Comparison of ENCODE assay signal across 8 cellular contexts in the genomic region with DNA sequence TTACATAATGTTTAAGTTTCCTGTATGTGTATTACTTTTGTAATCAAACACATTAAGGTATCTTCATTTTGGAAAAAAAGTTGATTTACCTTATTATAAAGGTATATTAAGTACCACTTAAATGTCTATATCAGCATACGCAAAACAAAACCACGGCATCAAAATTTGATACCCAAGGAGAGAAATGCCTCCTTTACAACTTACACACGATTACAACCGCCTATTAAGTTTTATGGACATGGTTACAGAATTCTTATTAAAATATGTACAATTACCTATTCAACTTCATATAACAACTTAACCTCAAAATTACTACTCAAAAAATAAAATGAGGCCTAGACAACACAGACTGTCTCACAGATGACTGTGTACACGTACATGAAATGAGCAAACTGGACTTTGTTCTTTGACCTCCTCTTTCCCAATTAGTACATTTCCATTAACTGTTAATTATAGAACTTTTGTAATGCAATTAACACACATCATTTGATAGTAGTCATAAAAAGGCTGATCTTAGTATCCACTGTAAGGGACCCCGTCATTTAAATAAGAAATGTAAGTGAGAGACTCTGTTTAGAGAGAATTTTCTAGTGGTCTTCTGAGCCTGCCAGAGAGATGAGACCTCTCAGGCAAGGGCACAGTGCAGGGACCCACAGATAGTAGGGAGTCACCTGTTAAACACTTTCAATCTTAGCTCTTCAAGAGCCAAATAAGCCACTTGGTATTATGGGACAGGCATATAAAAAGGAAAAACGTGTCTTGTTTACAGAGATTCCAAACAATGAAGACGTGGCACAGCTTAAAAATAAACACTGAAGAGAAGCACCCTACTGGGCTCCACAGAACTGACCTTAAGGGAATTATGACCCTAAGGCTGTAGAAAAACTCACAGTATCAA.
A peak's percentile ranks its signal among the peaks of the same experiment; 100 is the strongest.
DNase-seq lines count a peak whose midpoint lies in the region; ATAC-seq and TF ChIP-seq lines count a peak whose summit lies in the region.

No MANE protein-coding gene starts in this region.

- no peaks in the 10 kb centered on the region for H3K36me3 ChIP-seq in MM.1S (replicated peaks; ENCODE audit: insufficient read depth, low read length)

- H3K9me3 Mint-ChIP-seq in effector memory CD8-positive, alpha-beta T cell = no peaks in the 10 kb centered on the region
- H3K9me3 Mint-ChIP-seq in nephron progenitor cell = no peaks in the 10 kb centered on the region

- peaks cover 16% of the 10 kb centered on the region for H3K4me1 ChIP-seq in MM.1S (ENCODE audit: low read length)

- no peaks in the 10 kb centered on the region for H3K9me3 ChIP-seq in MM.1S (replicated peaks; ENCODE audit: insufficient read depth, low read length)

- H3K4me2 ChIP-seq in MM.1S (ENCODE audit: low read depth, low read length) = peak overlapping the region; percentile 88

- H3F3A ChIP-seq in MM.1S (ENCODE audit: insufficient read depth, low read length) = peaks cover 8% of the 10 kb centered on the region; the same call in 1 of the 2 replicates

- H3K27ac ChIP-seq in C4-2B (peak overlapping the region; percentile 97), MM.1S (ENCODE audit: low read length) (no peak overlapping the region)

- TF ChIP-seq CTCF in C4-2B (conservative IDR thresholded peaks at IDR 0.05) (no peak), MM.1S (IDR thresholded peaks at IDR 0.05; ENCODE audit: low read length) (no peak), nephron progenitor cell (IDR thresholded peaks at IDR 0.05) (no peak)

- no peak overlapping the region for H2AFZ ChIP-seq in MM.1S (ENCODE audit: low read length)

- DNase-seq in MM.1S (no peak), nephron progenitor cell (no peak), NCI-H2227 treated with DMSO at 0.1 percent for 48 hours (lab: John Stamatoyannopoulos, UW) (no peak), SHP77 (lab: John Stamatoyannopoulos, UW) (no peak), UCSD-AML1 (lab: John Stamatoyannopoulos, UW; ENCODE audit: unreplicated experiment) (no peak)
- DNase-seq in effector memory CD8-positive, alpha-beta T cell = no peak

- H3K27me3 ChIP-seq in MM.1S (replicated peaks; ENCODE audit: insufficient read depth, low read length) = no peaks in the 10 kb centered on the region

- no peaks in the 10 kb centered on the region for H3K9me2 ChIP-seq in MM.1S (replicated peaks; ENCODE audit: insufficient read depth, low read length)

- H4K20me1 ChIP-seq in MM.1S (ENCODE audit: insufficient read depth, low read length) = peaks cover 61% of the 10 kb centered on the region

- no peak overlapping the region for H3K9ac ChIP-seq in MM.1S (ENCODE audit: low read length)

- no peak for ATAC-seq in effector memory CD8-positive, alpha-beta T cell (replicated peaks)
- no peak for ATAC-seq in GM21423 (IDR thresholded peaks at IDR 0.05; ENCODE audit: unreplicated experiment)

- peaks cover 34% of the 10 kb centered on the region for H3K36me3 Mint-ChIP-seq in effector memory CD8-positive, alpha-beta T cell (ENCODE audit: insufficient read depth)
- H3K36me3 Mint-ChIP-seq in nephron progenitor cell (ENCODE audit: low read depth) = no peaks in the 10 kb centered on the region

- H3K79me2 ChIP-seq in MM.1S (ENCODE audit: low read length) = peaks cover 94% of the 10 kb centered on the region

- H3K27ac Mint-ChIP-seq in effector memory CD8-positive, alpha-beta T cell = peak overlapping the region; percentile 86 to 97
- H3K27ac Mint-ChIP-seq in nephron progenitor cell = no peak overlapping the region

- no peaks in the 10 kb centered on the region for H3K27me3 Mint-ChIP-seq in effector memory CD8-positive, alpha-beta T cell
- no peaks in the 10 kb centered on the region for H3K27me3 Mint-ChIP-seq in nephron progenitor cell (ENCODE audit: low read depth, poor library complexity)

- peak overlapping the region; percentile 81 to 96 for H3K4me3 Mint-ChIP-seq in effector memory CD8-positive, alpha-beta T cell
- peak overlapping the region; percentile 94 for H3K4me3 Mint-ChIP-seq in nephron progenitor cell

- H3K4me1 Mint-ChIP-seq in effector memory CD8-positive, alpha-beta T cell (ENCODE audit: low read depth in 2 of 2) = peaks cover 70 to 75% of the 10 kb centered on the region in 2 donors
- H3K4me1 Mint-ChIP-seq in nephron progenitor cell = peaks cover 72% of the 10 kb centered on the region

- H3K4me3 ChIP-seq in MM.1S (ENCODE audit: low read length) = peak overlapping the region; percentile 82
